In genomic region chr16:1610841-1611653, GRCh38 we compare ENCODE assay signal across 8 cellular contexts. TPM values are rescaled to one million over a fixed set of nuclear protein-coding genes. Genes with fewer than 3 reads are reported as not detected.
DNase-seq lines count a peak whose midpoint lies in the region; ATAC-seq, FAIRE-seq and TF ChIP-seq lines count a peak whose summit lies in the region.

No MANE protein-coding gene starts in this region.

- no peaks in the 10 kb centered on the region for H3K9me3 ChIP-seq in skeletal muscle satellite cell (replicated peaks; ENCODE audit: low read length)

- intact Hi-C loops in left ventricle myocardium superior (cut with micrococcal nuclease) = no loop called here

- DNase-seq in BJ (ENCODE audit: low read depth) = no peak
- DNase-seq in activated effector memory CD4-positive, alpha-beta T cell treated with anti-CD3 and anti-CD28 coated beads, Interleukin-2, amount 50 U/mL, for 16 hours = peak; percentile 67
- DNase-seq in left ventricle myocardium superior = no peak
- DNase-seq in frontal cortex (ENCODE audit: low spot score in 2 of 2) = no peak

- peak overlapping the region; percentile 93 for H3K9ac ChIP-seq in skeletal muscle satellite cell (ENCODE audit: low read depth, low read length)

- POLR2A ChIA-PET in BJ (lab: Charles Lee) = no interaction called here

- H3K4me2 ChIP-seq in skeletal muscle satellite cell (ENCODE audit: low read length) = peak overlapping the region; percentile 97

- H3K4me3 ChIP-seq in BJ (ENCODE audit: low read depth, low read length) (peak overlapping the region; percentile 87), skeletal muscle satellite cell (ENCODE audit: low read length) (peak overlapping the region; percentile 87)

- H3K4me1 ChIP-seq in skeletal muscle satellite cell (ENCODE audit: control insufficient read depth, insufficient read depth, low read length) = peaks cover 28% of the 10 kb centered on the region

- CTCF ChIA-PET in BJ (lab: Yijun Ruan, JAX) = interaction anchor here (1.9 to 2.2 kb wide), 2 partner anchors 95 to 117 kb away, joined by 5 to 6 read pairs; partner anchors contain the start of gene MAPK8IP3

- peak; percentile 0 for ATAC-seq in HG03432 (IDR thresholded peaks at IDR 0.05; ENCODE audit: unreplicated experiment)
- ATAC-seq in left ventricle myocardium superior = peak; percentile 39
- ATAC-seq in GM21619 (IDR thresholded peaks at IDR 0.05; ENCODE audit: unreplicated experiment) = no peak
- no peak for ATAC-seq in HG03457 (IDR thresholded peaks at IDR 0.05; ENCODE audit: unreplicated experiment)

- H3K27me3 ChIP-seq in BJ (ENCODE audit: control insufficient read depth, insufficient read depth, low read length) (no peaks in the 10 kb centered on the region), skeletal muscle satellite cell (ENCODE audit: control insufficient read depth, insufficient read depth, low read length) (no peaks in the 10 kb centered on the region)

- TF ChIP-seq CTCF in BJ (IDR thresholded peaks at IDR 0.05; ENCODE audit: insufficient read depth, low read depth, low read length) = no peak

- H3K36me3 ChIP-seq in BJ (ENCODE audit: control insufficient read depth, insufficient read depth, low read length) (peaks cover 3% of the 10 kb centered on the region; the same call in 1 of the 2 replicates), skeletal muscle satellite cell (ENCODE audit: insufficient read depth, low read length) (peaks cover 3% of the 10 kb centered on the region)

- no peak for FAIRE-seq in frontal cortex (lab: Jason Lieb, UNC)

RNA-seq across cellular contexts. Expression of gene IFT140, which starts 0.8 kb away (rescaled TPM):
- 5.3 and 10.4 TPM in 2 replicates for polyA plus RNA-seq in BJ (2011; rRNA removed)
- polyA minus RNA-seq in BJ (2011; rRNA and poly(A)+ RNA removed) = 15.0 and 25.1 TPM in 2 replicates
- total RNA-seq in left ventricle myocardium superior (7.5 TPM), frontal cortex (41.2 TPM)
- 14.0 and 14.7 TPM in 2 replicates for total RNA-seq in skeletal muscle satellite cell (2012; rRNA removed)

RNA-seq across cellular contexts. Expression of gene CRAMP1, which starts 1.1 kb away (rescaled TPM):
- polyA plus RNA-seq in BJ (2011; rRNA removed) = 5.2 and 8.0 TPM in 2 replicates
- 9.2 and 9.4 TPM in 2 replicates for polyA minus RNA-seq in BJ (2011; rRNA and poly(A)+ RNA removed)
- total RNA-seq in left ventricle myocardium superior (11.3 TPM), frontal cortex (8.2 TPM)
- total RNA-seq in skeletal muscle satellite cell (2012; rRNA removed) = 5.6 and 9.0 TPM in 2 replicates

Comparison
In these comparisons a context has a peak if more than half of its experiments do, and no peak if none do; other contexts are left out.
1. ATAC-seq: peak in HG03432 (single experiment) and left ventricle myocardium superior (single experiment); none in GM21619 (single experiment) and HG03457 (single experiment).